Comparison of ENCODE assay signal across 18 cellular contexts in genomic region chr2:102010767-102011351, GRCh38. TPM values are rescaled to one million over a fixed set of nuclear protein-coding genes. Genes with fewer than 3 reads are reported as not detected.
DNase-seq lines count a peak whose midpoint lies in the region; ATAC-seq lines count a peak whose summit lies in the region.
"Had no signal": no experiment of that assay in that cellular context is flagged by ENCODE, and none has a peak within 500 bp of the region (broad histone marks: within the 10 kb centered on the region; RNA-seq: fewer than 3 reads in every experiment).

No MANE protein-coding gene starts in this region.

- H3K9me3 ChIP-seq in T-helper 17 cell (ENCODE audit: control insufficient read depth, low read length, poor library complexity, severe bottlenecking) = no peaks in the 10 kb centered on the region

- CTCF ChIA-PET in activated CD4-positive, alpha-beta T cell treated with anti-CD3 and anti-CD28 coated beads for 36 hours (lab: Charles Lee) = interaction anchor here (0.6 to 1.6 kb wide), 3 partner anchors 9 to 230 kb away, joined by 5 to 6 read pairs (median 5); no protein-coding TSS in a partner anchor

- no peak for DNase-seq in activated CD4-positive, alpha-beta T cell treated with anti-CD3 and anti-CD28 coated beads for 36 hours
- DNase-seq in activated CD4-positive, alpha-beta T cell treated with anti-CD3 and anti-CD28 coated beads, Interleukin-2, amount 50 U/mL, for 4 hours = no peak
- DNase-seq in CD1c-positive myeloid dendritic cell (ENCODE audit: extremely low spot score) (peak; percentile 71), T-helper 17 cell (no peak), medulla oblongata (ENCODE audit: extremely low spot score) (peak; percentile 36), cerebellar cortex (ENCODE audit: low spot score) (no peak)
- DNase-seq: activated gamma-delta T cell; aorta; cerebellar nuclear complex; GF-D8; NCI-H1436 treated with DMSO at 0.1 percent for 48 hours; posterior cingulate gyrus; small intestine; stimulated activated CD4-positive, alpha-beta T cell treated with anti-CD3 and anti-CD28 coated beads, Interleukin-4, amount 100 ng/mL, for 4 hours had no signal

- H3K27me3 Mint-ChIP-seq in activated CD4-positive, alpha-beta T cell treated with anti-CD3 and anti-CD28 coated beads for 36 hours = no peaks in the 10 kb centered on the region
- H3K27me3 Mint-ChIP-seq in T-helper 17 cell = peaks cover 38% of the 10 kb centered on the region

- peaks cover 13% of the 10 kb centered on the region for H3K9me3 Mint-ChIP-seq in activated CD4-positive, alpha-beta T cell treated with anti-CD3 and anti-CD28 coated beads for 36 hours (ENCODE audit: low read depth)

- H3K4me3 Mint-ChIP-seq in activated CD4-positive, alpha-beta T cell treated with anti-CD3 and anti-CD28 coated beads for 36 hours = peak overlapping the region; percentile 0
- peak overlapping the region; percentile 43 for H3K4me3 Mint-ChIP-seq in T-helper 17 cell

- H3K27ac Mint-ChIP-seq in activated CD4-positive, alpha-beta T cell treated with anti-CD3 and anti-CD28 coated beads for 36 hours = peak overlapping the region; percentile 79
- H3K27ac Mint-ChIP-seq in T-helper 17 cell = peak overlapping the region; percentile 89

- H3K36me3 Mint-ChIP-seq in activated CD4-positive, alpha-beta T cell treated with anti-CD3 and anti-CD28 coated beads for 36 hours (ENCODE audit: low read depth) = peaks cover 42% of the 10 kb centered on the region
- peaks cover 4% of the 10 kb centered on the region for H3K36me3 Mint-ChIP-seq in T-helper 17 cell (ENCODE audit: low read depth)

- peaks cover 45% of the 10 kb centered on the region for H3K4me1 Mint-ChIP-seq in activated CD4-positive, alpha-beta T cell treated with anti-CD3 and anti-CD28 coated beads for 36 hours
- H3K4me1 Mint-ChIP-seq in T-helper 17 cell = peaks cover 14% of the 10 kb centered on the region

- intact Hi-C loops in activated CD4-positive, alpha-beta T cell treated with anti-CD3 and anti-CD28 coated beads for 36 hours (cut with DNase I, micrococcal nuclease) = no loop called here

- POLR2A ChIA-PET in activated CD4-positive, alpha-beta T cell treated with anti-CD3 and anti-CD28 coated beads for 36 hours (lab: Charles Lee) = no interaction called here

- peak; percentile 41 for ATAC-seq in activated CD4-positive, alpha-beta T cell treated with anti-CD3 and anti-CD28 coated beads for 36 hours
- no peak for ATAC-seq in T-helper 17 cell
- no peak for ATAC-seq in esophagus mucosa
- no peak for ATAC-seq in HG02870 (IDR thresholded peaks at IDR 0.05; ENCODE audit: unreplicated experiment)

RNA-seq across cellular contexts. Expression of gene IL1R2, which starts 19.1 kb away (rescaled TPM):
- total RNA-seq in activated CD4-positive, alpha-beta T cell treated with anti-CD3 and anti-CD28 coated beads for 36 hours = 10 to 100 TPM; 21.4 to 25.4 TPM
- total RNA-seq in T-helper 17 cell (1 to 10 TPM; 1.1 to 1.9 TPM), esophagus mucosa (19.0 TPM)
- total RNA-seq: LHCN-M2, temporal lobe had no signal

Comparison
In these comparisons a context has a peak if more than half of its experiments do, and no peak if none do; other contexts are left out.
1. DNase-seq: peak in CD1c-positive myeloid dendritic cell (single experiment) and medulla oblongata (single experiment); none in activated CD4-positive, alpha-beta T cell treated with anti-CD3 and anti-CD28 coated beads for 36 hours (single experiment), activated CD4-positive, alpha-beta T cell treated with anti-CD3 and anti-CD28 coated beads, Interleukin-2, amount 50 U/mL, for 4 hours (0 of 2), T-helper 17 cell (0 of 3) and cerebellar cortex (single experiment).